ENCODE assay signal across 8 cellular contexts in the genomic region with DNA sequence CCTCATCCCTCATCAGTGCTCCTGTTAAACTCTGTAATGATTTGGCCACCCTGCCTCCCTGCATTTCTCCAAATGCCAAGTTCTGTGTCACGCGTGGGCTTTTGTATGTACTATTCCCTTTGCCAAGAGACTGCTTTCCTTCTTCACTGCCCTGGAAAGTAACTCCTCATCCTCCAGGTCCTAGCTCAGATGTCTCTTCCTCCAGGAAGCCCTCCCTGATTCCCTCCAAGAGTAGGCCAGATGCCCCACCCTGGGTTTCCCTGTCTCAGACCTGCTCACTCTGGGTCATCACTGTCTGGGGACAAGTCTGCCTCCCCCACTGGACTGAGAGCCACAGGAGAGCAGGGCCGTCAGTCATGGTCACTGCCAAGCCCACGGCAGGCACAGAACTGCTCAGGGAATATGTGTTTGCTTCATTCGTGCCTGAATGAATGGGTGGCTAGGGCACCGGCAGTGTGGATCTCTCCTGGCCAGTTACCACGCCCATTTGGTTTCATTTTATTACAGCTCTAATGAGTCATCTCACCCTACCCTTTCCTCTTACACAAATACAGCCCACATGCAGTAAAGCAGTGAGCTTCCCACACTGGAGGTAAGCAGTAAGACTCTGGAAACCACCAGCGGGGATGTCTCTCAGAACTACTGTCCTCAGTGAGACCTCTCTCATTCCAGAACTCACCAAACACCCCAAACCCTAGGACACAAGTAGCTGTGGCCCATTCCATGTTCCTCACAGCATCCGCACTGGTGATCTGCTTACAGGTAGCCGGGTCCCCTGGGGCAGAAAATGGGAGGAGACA. TPM values are rescaled to one million over a fixed set of nuclear protein-coding genes. Genes with fewer than 3 reads are reported as not detected.
DNase-seq lines count a peak whose midpoint lies in the region; ATAC-seq and TF ChIP-seq lines count a peak whose summit lies in the region.

No MANE protein-coding gene starts in this region.

- peaks cover 80% of the 10 kb centered on the region for H3K36me3 ChIP-seq in lower lobe of right lung
- peaks cover 61% of the 10 kb centered on the region for H3K36me3 ChIP-seq in upper lobe of right lung

- peaks cover 22% of the 10 kb centered on the region for H3K4me1 ChIP-seq in lower lobe of right lung
- peaks cover 5% of the 10 kb centered on the region for H3K4me1 ChIP-seq in upper lobe of right lung

- peak; percentile 55 for ATAC-seq in GM18519 (IDR thresholded peaks at IDR 0.05; ENCODE audit: low FRiP score, unreplicated experiment)
- ATAC-seq in lower lobe of right lung = peak; percentile 38 to 43
- ATAC-seq in upper lobe of right lung = peak; percentile 75
- ATAC-seq in HG03520 (IDR thresholded peaks at IDR 0.05; ENCODE audit: unreplicated experiment) = no peak

- H3K27me3 ChIP-seq in lower lobe of right lung (ENCODE audit: low read depth) (no peaks in the 10 kb centered on the region), upper lobe of right lung (no peaks in the 10 kb centered on the region)

- H3K9me3 ChIP-seq in lower lobe of right lung (no peaks in the 10 kb centered on the region), upper lobe of right lung (no peaks in the 10 kb centered on the region)

- TF ChIP-seq CTCF in 22Rv1 (IDR thresholded peaks at IDR 0.05) = no peak
- no peak for TF ChIP-seq CTCF in lower lobe of right lung (IDR thresholded peaks at IDR 0.05)
- TF ChIP-seq CTCF in upper lobe of right lung (IDR thresholded peaks at IDR 0.05) = no peak

- intact Hi-C loops in lower lobe of right lung (cut with DNase I) (no loop called here), upper lobe of right lung (cut with DNase I) (no loop called here)

- DNase-seq in NAMALWA (ENCODE audit: low spot score) (peak; percentile 25), amniotic stem cell (lab: John Stamatoyannopoulos, UW) (peak; percentile 88), lower lobe of right lung (no peak), upper lobe of right lung (no peak), hypothalamus (lab: John Stamatoyannopoulos, UW) (no peak)

- H3K27ac ChIP-seq in 22Rv1 (peak overlapping the region; percentile 76), lower lobe of right lung (peak overlapping the region; percentile 31), upper lobe of right lung (peak overlapping the region; percentile 8)

- H3K4me3 ChIP-seq in lower lobe of right lung = no peak overlapping the region
- no peak overlapping the region for H3K4me3 ChIP-seq in upper lobe of right lung

RNA-seq across cellular contexts. Expression of a gene that starts 12.1 kb away (rescaled TPM):
- total RNA-seq in lower lobe of right lung (10.5 TPM), upper lobe of right lung (18.5 TPM)

RNA-seq across cellular contexts. Expression of a gene that starts 25.1 kb away (rescaled TPM):
- total RNA-seq in lower lobe of right lung = 51.4 TPM
- 54.4 TPM for total RNA-seq in upper lobe of right lung

RNA-seq across cellular contexts. Expression of a gene that starts 29.5 kb away (rescaled TPM):
- 11.3 TPM for total RNA-seq in lower lobe of right lung
- total RNA-seq in upper lobe of right lung = 13.0 TPM

RNA-seq across cellular contexts. Expression of a gene that starts 53.9 kb away (rescaled TPM):
- 7.5 TPM for total RNA-seq in lower lobe of right lung
- 4.8 TPM for total RNA-seq in upper lobe of right lung

Comparison
In these comparisons a context has a peak if more than half of its experiments do, and no peak if none do; other contexts are left out.
1. H3K27ac ChIP-seq: peak in every context shown above with its lines; median percentile 76 in 22Rv1; 31 in lower lobe of right lung; 8 in upper lobe of right lung.
2. DNase-seq: peak in NAMALWA (single experiment) and amniotic stem cell (single experiment); none in lower lobe of right lung (single experiment), upper lobe of right lung (single experiment) and hypothalamus (0 of 51).